23 cellular contexts compared by ENCODE assay signal in the genomic region with DNA sequence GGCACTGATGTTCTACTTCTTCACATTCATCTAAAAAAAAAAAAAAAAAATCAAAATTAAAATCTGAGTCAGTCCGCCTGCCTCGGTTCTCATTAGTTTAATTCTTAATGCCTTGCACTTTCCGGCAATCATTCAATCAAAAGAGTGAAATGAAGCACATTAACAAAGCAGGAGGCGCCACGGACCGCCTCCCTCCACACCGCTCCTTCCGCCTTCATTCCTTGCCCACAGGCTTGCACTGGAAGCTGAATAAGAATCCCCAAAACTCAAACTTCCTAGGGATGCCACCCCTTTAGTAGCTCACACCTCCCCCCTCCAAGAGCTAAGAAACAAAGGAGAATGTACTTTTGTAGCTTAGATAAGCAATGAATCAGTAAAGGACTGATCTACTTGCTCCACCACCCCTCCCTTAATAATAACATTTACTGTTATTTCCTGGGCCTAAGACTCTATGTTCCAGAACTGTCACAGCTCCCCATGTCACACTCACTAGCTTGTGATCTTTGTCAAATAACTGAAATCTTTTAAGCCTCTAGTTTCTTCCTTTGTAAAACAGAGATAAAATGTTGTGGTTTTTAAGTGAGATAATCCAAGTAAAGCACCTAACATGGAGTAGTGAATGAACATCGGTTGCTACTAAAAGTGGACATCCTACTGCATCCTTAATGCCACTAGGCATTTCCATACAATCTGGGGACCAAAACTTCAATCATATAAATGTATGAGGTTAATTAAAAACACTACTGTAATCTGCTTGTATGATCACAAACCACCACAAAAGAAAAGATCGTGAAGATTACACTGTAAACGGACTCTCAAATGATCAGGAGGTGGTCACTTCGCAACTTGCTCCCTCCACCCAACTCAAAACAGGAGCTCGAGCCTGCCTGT. TPM values are rescaled to one million over a fixed set of nuclear protein-coding genes. Genes with fewer than 3 reads are reported as not detected.
A peak's percentile ranks its signal among the peaks of the same experiment; 100 is the strongest.
DNase-seq lines count a peak whose midpoint lies in the region; ATAC-seq and TF ChIP-seq lines count a peak whose summit lies in the region.
"Had no signal": no experiment of that assay in that cellular context is flagged by ENCODE, and none has a peak within 500 bp of the region (broad histone marks: within the 10 kb centered on the region; RNA-seq: fewer than 3 reads in every experiment).

No MANE protein-coding gene starts in this region.

- no peaks in the 10 kb centered on the region for H3K9me3 Mint-ChIP-seq in activated naive CD4-positive, alpha-beta T cell treated with anti-CD3 and anti-CD28 coated beads, Interleukin-2, amount 10 ng/mL, durations not matched to agents 7 days and 5 days
- H3K9me3 Mint-ChIP-seq in activated naive CD4-positive, alpha-beta T cell treated with anti-CD3 and anti-CD28 coated beads, Interleukin-2, amount 50 U/mL, for 72 hours, result no peaks in the 10 kb centered on the region
- H3K9me3 Mint-ChIP-seq in activated naive CD8-positive, alpha-beta T cell treated with anti-CD3 and anti-CD28 coated beads for 36 hours, result no peaks in the 10 kb centered on the region
- H3K9me3 Mint-ChIP-seq in natural killer cell treated with Interleukin-12 subunit alpha and Interleukin-12 subunit beta and Interleukin-15 and Interleukin-18, amount 100 ng/mL, for 72 hours, result no peaks in the 10 kb centered on the region
- H3K9me3 Mint-ChIP-seq: brain, nephron had no signal

- DNase-seq in activated naive CD4-positive, alpha-beta T cell treated with anti-CD3 and anti-CD28 coated beads, Interleukin-2, amount 10 ng/mL, durations not matched to agents 7 days and 5 days, result no peak
- no peak for DNase-seq in activated naive CD4-positive, alpha-beta T cell treated with anti-CD3 and anti-CD28 coated beads, Interleukin-2, amount 50 U/mL, for 72 hours (ENCODE audit: low spot score in 2 of 2)
- DNase-seq in OCI-M1 (lab: John Stamatoyannopoulos, UW), result peak; percentile 41
- DNase-seq in activated naive CD8-positive, alpha-beta T cell treated with anti-CD3 and anti-CD28 coated beads for 36 hours, result no peak
- DNase-seq in natural killer cell treated with Interleukin-12 subunit alpha and Interleukin-12 subunit beta and Interleukin-15 and Interleukin-18, amount 100 ng/mL, for 72 hours (ENCODE audit: low spot score), result no peak
- DNase-seq in transverse colon, result no peak
- no peak for DNase-seq in NOMO-1 treated with DMSO at 0.1 percent for 48 hours (lab: John Stamatoyannopoulos, UW; ENCODE audit: unreplicated experiment)
- DNase-seq: activated CD8-positive, alpha-beta memory T cell treated with anti-CD3 and anti-CD28 coated beads for 24 hours; adrenal gland; HCEC 1CT; kidney; MM.1S; NCI-H2029 treated with DMSO at 0.1 percent for 48 hours; NCI-H526 treated with DMSO at 0.1 percent for 48 hours; pancreas; SJCRH30 had no signal

- H3K4me1 ChIP-seq in transverse colon, result no peaks in the 10 kb centered on the region
- H3K4me1 ChIP-seq: adrenal gland, pancreas, SJCRH30 had no signal

- no peak for TF ChIP-seq POLR2A in transverse colon (IDR thresholded peaks at IDR 0.05)

- no peak overlapping the region for H3K4me3 Mint-ChIP-seq in activated naive CD4-positive, alpha-beta T cell treated with anti-CD3 and anti-CD28 coated beads, Interleukin-2, amount 10 ng/mL, durations not matched to agents 7 days and 5 days
- no peak overlapping the region for H3K4me3 Mint-ChIP-seq in activated naive CD8-positive, alpha-beta T cell treated with anti-CD3 and anti-CD28 coated beads for 36 hours
- no peak overlapping the region for H3K4me3 Mint-ChIP-seq in natural killer cell treated with Interleukin-12 subunit alpha and Interleukin-12 subunit beta and Interleukin-15 and Interleukin-18, amount 100 ng/mL, for 72 hours
- H3K4me3 Mint-ChIP-seq: brain, nephron had no signal

- ATAC-seq in activated naive CD4-positive, alpha-beta T cell treated with anti-CD3 and anti-CD28 coated beads, Interleukin-2, amount 50 U/mL, for 72 hours, result no peak
- no peak for ATAC-seq in natural killer cell treated with Interleukin-12 subunit alpha and Interleukin-12 subunit beta and Interleukin-15 and Interleukin-18, amount 100 ng/mL, for 72 hours
- no peak for ATAC-seq in HG03280 (IDR thresholded peaks at IDR 0.05; ENCODE audit: unreplicated experiment)
- ATAC-seq: activated CD4-positive, CD25-positive, alpha-beta regulatory T cell treated with anti-CD3 and anti-CD28 coated beads, Interleukin-2, amount 50 U/mL, for 24 hours had no signal

- CTCF ChIA-PET in activated naive CD4-positive, alpha-beta T cell treated with anti-CD3 and anti-CD28 coated beads, Interleukin-2, amount 10 ng/mL, durations not matched to agents 7 days and 5 days (lab: Charles Lee), result no interaction called here

- no peak overlapping the region for H3K4me3 ChIP-seq in transverse colon
- H3K4me3 ChIP-seq: adrenal gland; BLaER1 treated with 17β-estradiol and CSF1 and Interleukin-3, amounts not matched to agents 10 nM and 100 nM; pancreas; SJCRH30; smooth muscle cell had no signal

- H3K27me3 ChIP-seq in transverse colon, result no peaks in the 10 kb centered on the region
- H3K27me3 ChIP-seq: adrenal gland; BLaER1 treated with 17β-estradiol and CSF1 and Interleukin-3, amounts not matched to agents 10 nM and 100 nM; pancreas; SJCRH30 had no signal

- intact Hi-C loops in transverse colon (cut with DNase I; ENCODE audit: low total_unique reads), result no loop called here

- no peak overlapping the region for H3K27ac ChIP-seq in transverse colon
- H3K27ac ChIP-seq: adrenal gland; BLaER1 treated with 17β-estradiol and CSF1 and Interleukin-3, amounts not matched to agents 10 nM and 100 nM; KMS-11; pancreas; SJCRH30 had no signal

- H3K9me3 ChIP-seq in transverse colon, result no peaks in the 10 kb centered on the region
- H3K9me3 ChIP-seq: adrenal gland; BLaER1 treated with 17β-estradiol and CSF1 and Interleukin-3, amounts not matched to agents 10 nM and 100 nM; pancreas; SJCRH30 had no signal

- in situ Hi-C loops in transverse colon (cut with MboI; ENCODE audit: low pct_ligation_motif_present in 1 of 4, low pct_unique_long_range_greater_than_20kb in 1 of 4, low sequenced_read_pairs in 3 of 4), result no loop called here

- peaks cover 0 to 91% (median 32%) of the 10 kb centered on the region in 4 donors for H3K36me3 ChIP-seq in transverse colon

- peak overlapping the region; percentile 31 for H3K27ac Mint-ChIP-seq in activated naive CD4-positive, alpha-beta T cell treated with anti-CD3 and anti-CD28 coated beads, Interleukin-2, amount 10 ng/mL, durations not matched to agents 7 days and 5 days
- peak overlapping the region in 1 of 2 donors; percentile 22 for H3K27ac Mint-ChIP-seq in activated naive CD4-positive, alpha-beta T cell treated with anti-CD3 and anti-CD28 coated beads, Interleukin-2, amount 50 U/mL, for 72 hours
- H3K27ac Mint-ChIP-seq in activated naive CD8-positive, alpha-beta T cell treated with anti-CD3 and anti-CD28 coated beads for 36 hours, result peak overlapping the region; percentile 56
- peak overlapping the region; percentile 8 to 11 for H3K27ac Mint-ChIP-seq in natural killer cell treated with Interleukin-12 subunit alpha and Interleukin-12 subunit beta and Interleukin-15 and Interleukin-18, amount 100 ng/mL, for 72 hours
- H3K27ac Mint-ChIP-seq: nephron had no signal

- peaks cover 73% of the 10 kb centered on the region for H3K36me3 Mint-ChIP-seq in activated naive CD4-positive, alpha-beta T cell treated with anti-CD3 and anti-CD28 coated beads, Interleukin-2, amount 10 ng/mL, durations not matched to agents 7 days and 5 days
- H3K36me3 Mint-ChIP-seq in activated naive CD4-positive, alpha-beta T cell treated with anti-CD3 and anti-CD28 coated beads, Interleukin-2, amount 50 U/mL, for 72 hours, result peaks cover 29 to 44% of the 10 kb centered on the region in 2 donors
- H3K36me3 Mint-ChIP-seq in activated naive CD8-positive, alpha-beta T cell treated with anti-CD3 and anti-CD28 coated beads for 36 hours, result peaks cover 31% of the 10 kb centered on the region
- peaks cover 60% of the 10 kb centered on the region for H3K36me3 Mint-ChIP-seq in natural killer cell treated with Interleukin-12 subunit alpha and Interleukin-12 subunit beta and Interleukin-15 and Interleukin-18, amount 100 ng/mL, for 72 hours

- no peak for TF ChIP-seq EP300 in transverse colon (IDR thresholded peaks at IDR 0.05; ENCODE audit: low read depth)

- H3K27me3 Mint-ChIP-seq in activated naive CD4-positive, alpha-beta T cell treated with anti-CD3 and anti-CD28 coated beads, Interleukin-2, amount 10 ng/mL, durations not matched to agents 7 days and 5 days, result no peaks in the 10 kb centered on the region
- H3K27me3 Mint-ChIP-seq in activated naive CD8-positive, alpha-beta T cell treated with anti-CD3 and anti-CD28 coated beads for 36 hours, result no peaks in the 10 kb centered on the region
- no peaks in the 10 kb centered on the region for H3K27me3 Mint-ChIP-seq in natural killer cell treated with Interleukin-12 subunit alpha and Interleukin-12 subunit beta and Interleukin-15 and Interleukin-18, amount 100 ng/mL, for 72 hours
- H3K27me3 Mint-ChIP-seq: brain had no signal

- WGBS in transverse colon (ENCODE audit: low coverage in 1 of 2), 2 donors, result 73 to 89% methylated on average over 11 to 13 of the region's 13 CpGs

- H3K4me1 Mint-ChIP-seq in activated naive CD4-positive, alpha-beta T cell treated with anti-CD3 and anti-CD28 coated beads, Interleukin-2, amount 10 ng/mL, durations not matched to agents 7 days and 5 days, result peaks cover 5% of the 10 kb centered on the region
- H3K4me1 Mint-ChIP-seq in activated naive CD8-positive, alpha-beta T cell treated with anti-CD3 and anti-CD28 coated beads for 36 hours, result peaks cover 5% of the 10 kb centered on the region
- H3K4me1 Mint-ChIP-seq in natural killer cell treated with Interleukin-12 subunit alpha and Interleukin-12 subunit beta and Interleukin-15 and Interleukin-18, amount 100 ng/mL, for 72 hours (ENCODE audit: low read depth in 2 of 2), result peaks cover 5 to 9% of the 10 kb centered on the region in 2 donors
- H3K4me1 Mint-ChIP-seq: brain, nephron had no signal

- no peak for TF ChIP-seq CTCF in transverse colon (IDR thresholded peaks at IDR 0.05)

RNA-seq across cellular contexts. Expression of gene LGALS8, which starts 27.4 kb away (rescaled TPM):
- 100 to 1,000 TPM; 132 to 156 TPM for total RNA-seq in activated naive CD4-positive, alpha-beta T cell treated with anti-CD3 and anti-CD28 coated beads, Interleukin-2, amount 50 U/mL, for 72 hours
- 10 to 100 TPM; 69.0 to 76.6 TPM for total RNA-seq in activated naive CD8-positive, alpha-beta T cell treated with anti-CD3 and anti-CD28 coated beads for 36 hours
- 100 to 1,000 TPM in 1 of 2 donors, 10 to 100 TPM in 1; 88.2 to 119 TPM for total RNA-seq in natural killer cell treated with Interleukin-12 subunit alpha and Interleukin-12 subunit beta and Interleukin-15 and Interleukin-18, amount 100 ng/mL, for 72 hours
- total RNA-seq in transverse colon, result 10 to 100 TPM; 38.2 to 88.1 (median 59.3) TPM

RNA-seq across cellular contexts. Expression of gene HEATR1, which starts 53.1 kb away (rescaled TPM):
- 10 to 100 TPM; 49.4 to 74.0 TPM for total RNA-seq in activated naive CD4-positive, alpha-beta T cell treated with anti-CD3 and anti-CD28 coated beads, Interleukin-2, amount 50 U/mL, for 72 hours
- total RNA-seq in activated naive CD8-positive, alpha-beta T cell treated with anti-CD3 and anti-CD28 coated beads for 36 hours, result 100 to 1,000 TPM; 101 TPM
- 100 to 1,000 TPM in 1 of 2 donors, 10 to 100 TPM in 1; 50.8 to 107 TPM for total RNA-seq in natural killer cell treated with Interleukin-12 subunit alpha and Interleukin-12 subunit beta and Interleukin-15 and Interleukin-18, amount 100 ng/mL, for 72 hours
- 10 to 100 TPM in 3 of 4 donors, 1 to 10 TPM in 1; 9.4 to 15.7 (median 13.2) TPM for total RNA-seq in transverse colon
